ENCODE assay signal across 22 cellular contexts in genomic region chr2:220493871-220494525, GRCh38.
"Had no signal": no experiment of that assay in that cellular context is flagged by ENCODE, and none has a peak within 500 bp of the region (broad histone marks: within the 10 kb centered on the region; RNA-seq: fewer than 3 reads in every experiment).

No MANE protein-coding gene starts in this region.

- H3K36me3 ChIP-seq: colonic mucosa, esophagus muscularis mucosa, gastroesophageal sphincter, heart right ventricle, left lung, lower lobe of right lung had no signal

- DNase-seq: colonic mucosa; cortex of kidney; dorsolateral prefrontal cortex; effector CD4-positive, alpha-beta T cell; effector memory CD4-positive, alpha-beta T cell; foreskin fibroblast; foreskin melanocyte; glutamatergic neuron; head of caudate nucleus; heart right ventricle; hippocampal formation; left cardiac atrium; left lung; left ventricle myocardium superior; lower lobe of right lung; mesenchymal stem cell; mucosa of descending colon; naive B cell had no signal

- H3K9me3 ChIP-seq: colonic mucosa, esophagus muscularis mucosa, gastroesophageal sphincter, heart right ventricle, left lung, lower lobe of right lung, mucosa of descending colon had no signal

- H3K4me1 ChIP-seq: colonic mucosa, esophagus muscularis mucosa, gastroesophageal sphincter, left lung, lower lobe of right lung had no signal

- ATAC-seq: gastroesophageal sphincter, heart right ventricle, left cardiac atrium, left lung, left ventricle myocardium superior, lower lobe of right lung, mucosa of descending colon had no signal

- H3K4me3 Mint-ChIP-seq: dendritic cell treated with granulocyte-macrophage colony-stimulating factor and Interleukin-4, amounts not matched to agents 40 ng/mL and 50 ng/mL, for 4 days; mesothelial cell of epicardium; naive B cell had no signal

- H3K4me1 Mint-ChIP-seq: naive B cell had no signal

- H3K27ac ChIP-seq: colonic mucosa, esophagus muscularis mucosa, gastroesophageal sphincter, heart right ventricle, left lung, lower lobe of right lung had no signal

- H3K27me3 Mint-ChIP-seq: dendritic cell treated with granulocyte-macrophage colony-stimulating factor and Interleukin-4, amounts not matched to agents 40 ng/mL and 50 ng/mL, for 4 days; naive B cell had no signal

- H3K9me3 Mint-ChIP-seq: mesothelial cell of epicardium had no signal

- H3K36me3 Mint-ChIP-seq: mesothelial cell of epicardium, naive B cell had no signal

- H3K27ac Mint-ChIP-seq: dendritic cell treated with granulocyte-macrophage colony-stimulating factor and Interleukin-4, amounts not matched to agents 40 ng/mL and 50 ng/mL, for 4 days; mesothelial cell of epicardium; naive B cell had no signal

- H3K4me3 ChIP-seq: colonic mucosa, esophagus muscularis mucosa, gastroesophageal sphincter, heart right ventricle, left lung, lower lobe of right lung, mucosa of descending colon had no signal

- H3K27me3 ChIP-seq: colonic mucosa, gastroesophageal sphincter, heart right ventricle, left lung had no signal
